ENCODE assay signal across 25 cellular contexts in the genomic region with DNA sequence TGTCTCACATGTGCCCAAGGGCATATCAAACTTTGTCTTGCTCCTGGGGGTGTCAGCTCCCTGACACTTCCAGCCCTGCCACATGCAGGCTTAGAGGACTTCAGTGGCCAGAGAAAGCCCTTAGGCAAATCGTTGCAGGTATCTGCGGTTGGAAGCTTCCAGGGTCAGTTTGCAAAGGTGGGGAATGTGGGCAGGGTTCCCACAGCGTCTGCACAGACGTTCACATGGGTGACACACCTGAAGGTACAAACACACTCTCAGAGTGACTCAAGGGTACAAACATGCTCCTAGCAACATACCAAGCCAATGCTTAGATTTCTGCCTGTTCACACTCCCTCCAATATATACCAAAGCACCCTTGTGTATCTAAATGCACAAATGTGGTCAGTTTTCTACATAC. TPM values are rescaled to one million over a fixed set of nuclear protein-coding genes. Genes with fewer than 3 reads are reported as not detected.
A peak's percentile ranks its signal among the peaks of the same experiment; 100 is the strongest.
DNase-seq lines count a peak whose midpoint lies in the region; TF ChIP-seq lines count a peak whose summit lies in the region.
"Had no signal": no experiment of that assay in that cellular context is flagged by ENCODE, and none has a peak within 500 bp of the region (broad histone marks: within the 10 kb centered on the region; RNA-seq: fewer than 3 reads in every experiment).

No MANE protein-coding gene starts in this region.

- peak; percentile 70 for DNase-seq in ELF-1 (ENCODE audit: low read depth, low spot score)
- DNase-seq in PC-9 = peak; percentile 87 to 88
- peak; percentile 49 for DNase-seq in kidney tubule cell (ENCODE audit: low spot score)
- DNase-seq in osteoblast (ENCODE audit: insufficient read length, low spot score, missing footprints) = peak; percentile 19
- DNase-seq in NOMO-1 treated with DMSO at 0.1 percent for 48 hours (lab: John Stamatoyannopoulos, UW; ENCODE audit: unreplicated experiment) = no peak
- no peak for DNase-seq in mammary epithelial cell
- DNase-seq in BE2C = no peak
- DNase-seq in SIG-M5 treated with dmso at 0.1 percent for 504 hours (lab: John Stamatoyannopoulos, UW; ENCODE audit: unreplicated experiment) = no peak
- DNase-seq: CD4-positive, alpha-beta T cell; DMS 273 treated with DMSO at 0.1 percent for 48 hours; DMS79; EL; GF-D8; H9; IMR-90; KG1; MM.1S; NCI-H1048; NCI-H1694; NCI-H2029 treated with DMSO at 0.1 percent for 48 hours; NCI-H526 treated with DMSO at 0.1 percent for 48 hours; Peyer's patch; SJCRH30 had no signal

- H3K9me3 ChIP-seq in PC-9 (ENCODE audit: insufficient read depth, low read depth) (no peaks in the 10 kb centered on the region), osteoblast (ENCODE audit: low read depth, low read length) (no peaks in the 10 kb centered on the region), mammary epithelial cell (replicated peaks; ENCODE audit: insufficient read depth, low read length) (no peaks in the 10 kb centered on the region), BE2C (no peaks in the 10 kb centered on the region)
- H3K9me3 ChIP-seq: BLaER1 treated with 17β-estradiol and CSF1 and Interleukin-3, amounts not matched to agents 10 nM and 100 nM; Peyer's patch; SJCRH30 had no signal

- no peaks in the 10 kb centered on the region for H3K9me2 ChIP-seq in PC-9 (ENCODE audit: insufficient read depth)

- WGBS in mammary epithelial cell (ENCODE audit: low coverage, missing lambda C conversion rate) = 2% methylated on average over 4 of the region's 4 CpGs

- no peak overlapping the region for H3K9ac ChIP-seq in mammary epithelial cell (ENCODE audit: insufficient read depth, low read length)
- H3K9ac ChIP-seq: BLaER1 treated with 17β-estradiol and CSF1 and Interleukin-3, amounts not matched to agents 10 nM and 100 nM had no signal

- H3K36me3 ChIP-seq in PC-9 (ENCODE audit: low read depth) = no peaks in the 10 kb centered on the region
- H3K36me3 ChIP-seq in osteoblast (ENCODE audit: insufficient read depth, low read length) = no peaks in the 10 kb centered on the region
- H3K36me3 ChIP-seq in mammary epithelial cell (ENCODE audit: insufficient read depth, low read length) = no peaks in the 10 kb centered on the region
- no peaks in the 10 kb centered on the region for H3K36me3 ChIP-seq in BE2C
- H3K36me3 ChIP-seq: BLaER1 treated with 17β-estradiol and CSF1 and Interleukin-3, amounts not matched to agents 10 nM and 100 nM; Peyer's patch; SJCRH30 had no signal

- peaks cover 3% of the 10 kb centered on the region; the same call in 1 of the 2 replicates for H3F3A ChIP-seq in PC-9 (ENCODE audit: insufficient read depth, low read depth)

- TF ChIP-seq CTCF in PC-9 (conservative IDR thresholded peaks at IDR 0.05) (no peak), osteoblast (IDR thresholded peaks at IDR 0.05; ENCODE audit: extremely low read depth, low read depth, low read length) (no peak), mammary epithelial cell (conservative IDR thresholded peaks at IDR 0.05 in 1 of 2, IDR thresholded peaks at IDR 0.05 in 1 of 2; ENCODE audit: extremely low read depth in 1 of 2, insufficient read depth in 1 of 2, low read depth in 1 of 2, low read length in 2 of 2) (no peak), BE2C (IDR thresholded peaks at IDR 0.05; ENCODE audit: low read depth, low read length) (no peak)

- H3K27me3 ChIP-seq in PC-9 (ENCODE audit: insufficient read depth, low read depth) = peaks cover 18% of the 10 kb centered on the region
- peaks cover 35% of the 10 kb centered on the region for H3K27me3 ChIP-seq in osteoblast (ENCODE audit: insufficient read depth, low read length)
- no peaks in the 10 kb centered on the region for H3K27me3 ChIP-seq in mammary epithelial cell (ENCODE audit: insufficient read depth, low read length)
- no peaks in the 10 kb centered on the region for H3K27me3 ChIP-seq in BE2C
- H3K27me3 ChIP-seq: BLaER1 treated with 17β-estradiol and CSF1 and Interleukin-3, amounts not matched to agents 10 nM and 100 nM; Peyer's patch had no signal

- H3K27ac ChIP-seq in PC-9 (no peak overlapping the region), osteoblast (ENCODE audit: low read depth, low read length) (no peak overlapping the region), mammary epithelial cell (ENCODE audit: insufficient read depth, low read depth, low read length) (no peak overlapping the region)
- H3K27ac ChIP-seq: BLaER1 treated with 17β-estradiol and CSF1 and Interleukin-3, amounts not matched to agents 10 nM and 100 nM; Peyer's patch; SJCRH30 had no signal

- H3K4me2 ChIP-seq in PC-9 (no peak overlapping the region), osteoblast (ENCODE audit: insufficient read depth, low read length) (no peak overlapping the region), mammary epithelial cell (ENCODE audit: insufficient read depth, low read depth, low read length) (no peak overlapping the region)
- H3K4me2 ChIP-seq: BLaER1 treated with 17β-estradiol and CSF1 and Interleukin-3, amounts not matched to agents 10 nM and 100 nM had no signal

- POLR2A ChIA-PET in PC-9 (lab: Charles Lee; ENCODE audit: unreplicated experiment) = interaction anchor here (0.8 kb wide), 1 partner anchor 60 kb away, joined by 4 read pairs; no protein-coding TSS in a partner anchor

- in situ Hi-C loops in mammary epithelial cell (cut with MboI; ENCODE audit: low sequenced_read_pairs in 2 of 2) = no loop called here

- dilution Hi-C loops in mammary epithelial cell (cut with HindIII; ENCODE audit: low sequenced_read_pairs) = no loop called here

- H4K20me1 ChIP-seq in PC-9 (ENCODE audit: insufficient read depth) = no peaks in the 10 kb centered on the region
- H4K20me1 ChIP-seq in osteoblast (ENCODE audit: insufficient read depth, low read length) = no peaks in the 10 kb centered on the region
- H4K20me1 ChIP-seq in mammary epithelial cell (ENCODE audit: insufficient read depth, low read length) = no peaks in the 10 kb centered on the region
- H4K20me1 ChIP-seq: BLaER1 treated with 17β-estradiol and CSF1 and Interleukin-3, amounts not matched to agents 10 nM and 100 nM had no signal

- BruUV-seq in PC-9 (replicated peaks; lab: Mats Ljungman, UMichigan) (no TSS peak), mammary epithelial cell (replicated peaks; lab: Mats Ljungman, UMichigan) (no TSS peak)

- H3K79me2 ChIP-seq in PC-9 (ENCODE audit: low read depth) = no peaks in the 10 kb centered on the region
- H3K79me2 ChIP-seq in osteoblast (ENCODE audit: insufficient read depth, low read length) = no peaks in the 10 kb centered on the region
- no peaks in the 10 kb centered on the region for H3K79me2 ChIP-seq in mammary epithelial cell (ENCODE audit: insufficient read depth, low read length)

- intact Hi-C loops in PC-9 (cut with micrococcal nuclease; ENCODE audit: unreplicated experiment) (loop anchor here (1.0 to 2.0 kb wide), 2 partner anchors 26 to 57 kb away; no protein-coding TSS in a partner anchor), mammary epithelial cell (cut with micrococcal nuclease) (no loop called here)

- no peak overlapping the region for H3K4me3 ChIP-seq in PC-9
- H3K4me3 ChIP-seq in osteoblast (ENCODE audit: insufficient read depth, low read length) = no peak overlapping the region
- no peak overlapping the region for H3K4me3 ChIP-seq in mammary epithelial cell (replicated peaks in 1 of 3; ENCODE audit: insufficient read depth in 1 of 3, low read depth in 2 of 3, low read length in 3 of 3)
- H3K4me3 ChIP-seq in BE2C (ENCODE audit: low read depth, low read length) = no peak overlapping the region
- H3K4me3 ChIP-seq: BLaER1 treated with 17β-estradiol and CSF1 and Interleukin-3, amounts not matched to agents 10 nM and 100 nM; Peyer's patch; SJCRH30 had no signal

- no peak overlapping the region for H2AFZ ChIP-seq in PC-9
- H2AFZ ChIP-seq in osteoblast (ENCODE audit: low read length) = no peak overlapping the region
- no peak overlapping the region for H2AFZ ChIP-seq in mammary epithelial cell (ENCODE audit: low read depth, low read length)

- peaks cover 10% of the 10 kb centered on the region; the same call in 1 of the 2 replicates for H3K4me1 ChIP-seq in PC-9 (replicated peaks; ENCODE audit: insufficient read depth)
- no peaks in the 10 kb centered on the region for H3K4me1 ChIP-seq in osteoblast (ENCODE audit: insufficient read depth, low read length)
- H3K4me1 ChIP-seq in mammary epithelial cell (ENCODE audit: insufficient read depth, low read length) = no peaks in the 10 kb centered on the region
- H3K4me1 ChIP-seq in BE2C = peaks cover 5% of the 10 kb centered on the region; the same call in 1 of the 2 replicates
- H3K4me1 ChIP-seq: Peyer's patch, SJCRH30 had no signal

- CTCF ChIA-PET in PC-9 (lab: Charles Lee) = interaction anchor here (1.4 kb wide), 1 partner anchor 62 kb away, joined by 4 read pairs; no protein-coding TSS in a partner anchor
- CTCF ChIA-PET in mammary epithelial cell (lab: Charles Lee; ENCODE audit: low non-redundant PET) = no interaction called here

RNA-seq across cellular contexts. Expression of a gene that starts 30.0 kb away (rescaled TPM):
- total RNA-seq in PC-9 (2021) (1.4 and 2.3 TPM in 2 replicates), osteoblast (2.5 and 2.9 TPM in 2 replicates), mammary epithelial cell (1 to 10 TPM; 1.7 to 3.0 TPM)
- 4.4 TPM for polyA plus RNA-seq in mammary epithelial cell
- polyA minus RNA-seq in mammary epithelial cell = 4.4 TPM
- 1.9 TPM for polyA plus RNA-seq in BE2C (2012; ENCODE audit: insufficient read depth, insufficient read length, low read depth)
- total RNA-seq: CD4-positive, alpha-beta T cell; NCI-H460 had no signal

Comparison
In these comparisons a context has a peak if more than half of its experiments do, and no peak if none do; other contexts are left out.
1. DNase-seq: peak in ELF-1 (single experiment), PC-9 (2 of 2), kidney tubule cell (single experiment) and osteoblast (single experiment); none in NOMO-1 treated with DMSO at 0.1 percent for 48 hours (single experiment), mammary epithelial cell (single experiment), BE2C (single experiment) and SIG-M5 treated with dmso at 0.1 percent for 504 hours (single experiment).